1 cellular context compared by ENCODE assay signal in the genomic region with DNA sequence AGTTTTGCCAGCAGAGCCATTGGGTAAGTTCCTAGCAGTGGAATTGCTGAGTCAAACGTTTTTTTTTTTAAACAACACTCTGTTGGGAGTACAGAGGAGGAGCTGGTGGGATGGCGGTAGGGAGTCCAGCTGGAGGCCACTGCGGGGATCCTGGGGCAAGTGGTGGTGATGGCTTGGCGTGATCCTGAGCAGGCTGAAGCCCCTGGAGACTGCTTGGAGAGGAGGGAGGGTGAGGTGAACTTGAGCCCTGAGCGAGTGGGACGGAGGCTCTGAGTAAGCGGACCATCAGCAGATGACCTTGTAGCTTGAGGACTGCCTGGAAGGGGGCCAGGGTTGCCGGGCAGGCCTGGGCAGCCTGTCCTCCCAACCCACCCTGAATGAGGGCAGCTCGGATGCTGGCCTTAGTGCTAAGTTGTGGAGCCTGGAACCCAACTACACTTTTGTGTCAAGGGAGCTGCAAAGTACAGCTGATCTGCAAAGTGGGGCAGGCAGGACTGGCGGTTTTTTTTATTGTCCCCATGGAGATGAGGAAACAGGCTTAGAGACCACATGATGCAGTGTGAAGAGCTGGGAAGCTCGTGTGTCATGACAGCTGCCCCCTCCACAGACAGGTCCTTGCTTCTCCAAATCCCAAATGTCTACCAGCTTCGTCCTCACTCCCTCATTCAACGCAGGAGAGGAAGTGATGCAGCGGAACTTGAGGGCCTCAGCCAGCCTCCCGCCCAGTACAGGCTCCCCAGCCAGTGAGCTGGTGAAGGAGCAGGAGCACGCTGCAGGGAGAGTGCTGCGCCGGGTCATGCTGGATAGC.
TF ChIP-seq lines count a peak whose summit lies in the region.

No MANE protein-coding gene starts in this region.

TF ChIP-seq in K562, 482 proteins besides CTCF, POLR2A, EP300 and RAD21 (continues in another document):
- TF ChIP-seq, protein P1, sequence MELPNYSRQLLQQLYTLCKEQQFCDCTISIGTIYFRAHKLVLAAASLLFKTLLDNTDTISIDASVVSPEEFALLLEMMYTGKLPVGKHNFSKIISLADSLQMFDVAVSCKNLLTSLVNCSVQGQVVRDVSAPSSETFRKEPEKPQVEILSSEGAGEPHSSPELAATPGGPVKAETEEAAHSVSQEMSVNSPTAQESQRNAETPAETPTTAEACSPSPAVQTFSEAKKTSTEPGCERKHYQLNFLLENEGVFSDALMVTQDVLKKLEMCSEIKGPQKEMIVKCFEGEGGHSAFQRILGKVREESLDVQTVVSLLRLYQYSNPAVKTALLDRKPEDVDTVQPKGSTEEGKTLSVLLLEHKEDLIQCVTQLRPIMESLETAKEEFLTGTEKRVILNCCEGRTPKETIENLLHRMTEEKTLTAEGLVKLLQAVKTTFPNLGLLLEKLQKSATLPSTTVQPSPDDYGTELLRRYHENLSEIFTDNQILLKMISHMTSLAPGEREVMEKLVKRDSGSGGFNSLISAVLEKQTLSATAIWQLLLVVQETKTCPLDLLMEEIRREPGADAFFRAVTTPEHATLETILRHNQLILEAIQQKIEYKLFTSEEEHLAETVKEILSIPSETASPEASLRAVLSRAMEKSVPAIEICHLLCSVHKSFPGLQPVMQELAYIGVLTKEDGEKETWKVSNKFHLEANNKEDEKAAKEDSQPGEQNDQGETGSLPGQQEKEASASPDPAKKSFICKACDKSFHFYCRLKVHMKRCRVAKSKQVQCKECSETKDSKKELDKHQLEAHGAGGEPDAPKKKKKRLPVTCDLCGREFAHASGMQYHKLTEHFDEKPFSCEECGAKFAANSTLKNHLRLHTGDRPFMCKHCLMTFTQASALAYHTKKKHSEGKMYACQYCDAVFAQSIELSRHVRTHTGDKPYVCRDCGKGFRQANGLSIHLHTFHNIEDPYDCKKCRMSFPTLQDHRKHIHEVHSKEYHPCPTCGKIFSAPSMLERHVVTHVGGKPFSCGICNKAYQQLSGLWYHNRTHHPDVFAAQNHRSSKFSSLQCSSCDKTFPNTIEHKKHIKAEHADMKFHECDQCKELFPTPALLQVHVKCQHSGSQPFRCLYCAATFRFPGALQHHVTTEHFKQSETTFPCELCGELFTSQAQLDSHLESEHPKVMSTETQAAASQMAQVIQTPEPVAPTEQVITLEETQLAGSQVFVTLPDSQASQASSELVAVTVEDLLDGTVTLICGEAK (IDR thresholded peaks at IDR 0.05): no peak
- TF ChIP-seq, protein P1 (CRISPR knock-in tag; IDR thresholded peaks at IDR 0.05): no peak
- no peak for TF ChIP-seq ZNF764 (CRISPR knock-in tag; IDR thresholded peaks at IDR 0.05; ENCODE audit: low read depth)
- TF ChIP-seq HDAC8 (tag; IDR thresholded peaks at IDR 0.05): no peak
- no peak for TF ChIP-seq ZNF197 (CRISPR knock-in tag; IDR thresholded peaks at IDR 0.05; ENCODE audit: low read depth)
- no peak for TF ChIP-seq ZNF253 (CRISPR knock-in tag; conservative IDR thresholded peaks at IDR 0.05)
- peak; percentile 40; the same call in 1 of the 2 replicates for TF ChIP-seq RBFOX2 (IDR thresholded peaks at IDR 0.05; ENCODE audit: low read depth, low read length)
- no peak for TF ChIP-seq DMBX1 (CRISPR knock-in tag; IDR thresholded peaks at IDR 0.05; ENCODE audit: borderline replicate concordance)
- TF ChIP-seq BRD9 (IDR thresholded peaks at IDR 0.05; ENCODE audit: low read depth, partially characterized antibody): no peak
- TF ChIP-seq FOXJ3 (CRISPR knock-in tag; IDR thresholded peaks at IDR 0.05): no peak
- no peak for TF ChIP-seq CHAMP1 (IDR thresholded peaks at IDR 0.05)
- 0 out of 2 replicates have a peak, but pooled peaks have one; percentile 9 for TF ChIP-seq NFIC (IDR thresholded peaks at IDR 0.05)
- TF ChIP-seq DIDO1 (tag; IDR thresholded peaks at IDR 0.05; ENCODE audit: low read depth): no peak
- TF ChIP-seq, protein P2, sequence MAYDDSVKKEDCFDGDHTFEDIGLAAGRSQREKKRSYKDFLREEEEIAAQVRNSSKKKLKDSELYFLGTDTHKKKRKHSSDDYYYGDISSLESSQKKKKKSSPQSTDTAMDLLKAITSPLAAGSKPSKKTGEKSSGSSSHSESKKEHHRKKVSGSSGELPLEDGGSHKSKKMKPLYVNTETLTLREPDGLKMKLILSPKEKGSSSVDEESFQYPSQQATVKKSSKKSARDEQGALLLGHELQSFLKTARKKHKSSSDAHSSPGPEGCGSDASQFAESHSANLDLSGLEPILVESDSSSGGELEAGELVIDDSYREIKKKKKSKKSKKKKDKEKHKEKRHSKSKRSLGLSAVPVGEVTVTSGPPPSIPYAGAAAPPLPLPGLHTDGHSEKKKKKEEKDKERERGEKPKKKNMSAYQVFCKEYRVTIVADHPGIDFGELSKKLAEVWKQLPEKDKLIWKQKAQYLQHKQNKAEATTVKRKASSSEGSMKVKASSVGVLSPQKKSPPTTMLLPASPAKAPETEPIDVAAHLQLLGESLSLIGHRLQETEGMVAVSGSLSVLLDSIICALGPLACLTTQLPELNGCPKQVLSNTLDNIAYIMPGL (CRISPR knock-in tag; IDR thresholded peaks at IDR 0.05): no peak
- TF ChIP-seq, protein P3, sequence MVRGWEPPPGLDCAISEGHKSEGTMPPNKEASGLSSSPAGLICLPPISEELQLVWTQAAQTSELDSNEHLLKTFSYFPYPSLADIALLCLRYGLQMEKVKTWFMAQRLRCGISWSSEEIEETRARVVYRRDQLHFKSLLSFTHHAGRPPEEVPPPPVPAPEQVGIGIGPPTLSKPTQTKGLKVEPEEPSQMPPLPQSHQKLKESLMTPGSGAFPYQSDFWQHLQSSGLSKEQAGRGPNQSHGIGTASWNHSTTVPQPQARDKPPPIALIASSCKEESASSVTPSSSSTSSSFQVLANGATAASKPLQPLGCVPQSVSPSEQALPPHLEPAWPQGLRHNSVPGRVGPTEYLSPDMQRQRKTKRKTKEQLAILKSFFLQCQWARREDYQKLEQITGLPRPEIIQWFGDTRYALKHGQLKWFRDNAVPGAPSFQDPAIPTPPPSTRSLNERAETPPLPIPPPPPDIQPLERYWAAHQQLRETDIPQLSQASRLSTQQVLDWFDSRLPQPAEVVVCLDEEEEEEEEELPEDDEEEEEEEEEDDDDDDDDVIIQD (CRISPR knock-in tag; IDR thresholded peaks at IDR 0.05): no peak
- TF ChIP-seq ZNF407 (IDR thresholded peaks at IDR 0.05; ENCODE audit: low read depth): no peak
- no peak for TF ChIP-seq IFI16 (CRISPR knock-in tag; IDR thresholded peaks at IDR 0.05)
- TF ChIP-seq POLR2G (IDR thresholded peaks at IDR 0.05; ENCODE audit: low read depth, low read length): peak; percentile 60
- no peak for TF ChIP-seq POLR2AphosphoS2 (IDR thresholded peaks at IDR 0.05; ENCODE audit: low read length)
- no peak for TF ChIP-seq KLF16 (IDR thresholded peaks at IDR 0.05)
- TF ChIP-seq C11orf30 (IDR thresholded peaks at IDR 0.05; ENCODE audit: low read depth): peak; percentile 86
- TF ChIP-seq ZBTB33 (CRISPR knock-in tag; IDR thresholded peaks at IDR 0.05): peak; percentile 83
- no peak for TF ChIP-seq ZNF586 (CRISPR knock-in tag; conservative IDR thresholded peaks at IDR 0.05)
- no peak for TF ChIP-seq ZC3H8 (IDR thresholded peaks at IDR 0.05)
- TF ChIP-seq MAFG (tag; conservative IDR thresholded peaks at IDR 0.05): peak; percentile 84
- no peak for TF ChIP-seq ZZZ3 (IDR thresholded peaks at IDR 0.05)
- no peak for TF ChIP-seq ZBED1 (IDR thresholded peaks at IDR 0.05)
